ENCODE assay signal across 1 cellular context in the genomic region with DNA sequence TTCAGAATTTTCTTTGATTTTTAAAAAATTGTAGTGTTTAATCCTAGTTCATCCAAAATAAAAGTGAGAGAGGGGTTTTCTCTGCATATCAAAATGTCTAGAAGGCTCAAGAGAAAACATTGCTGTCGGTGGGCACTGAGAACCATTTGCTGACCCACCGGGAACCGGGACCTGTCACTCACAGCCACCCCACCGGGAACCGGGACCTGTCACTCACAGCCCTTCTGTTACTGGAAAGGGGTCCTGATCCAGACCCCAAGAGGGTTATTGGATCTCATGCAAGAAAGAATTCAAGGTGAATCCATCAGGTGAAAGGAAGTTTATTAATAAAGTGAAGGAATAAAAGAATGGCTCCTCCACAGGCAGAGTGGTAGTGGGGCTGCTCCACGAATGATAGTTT.
TF ChIP-seq lines count a peak whose summit lies in the region.

No MANE protein-coding gene starts in this region.

TF ChIP-seq in WTC11, 78 proteins besides CTCF, POLR2A, EP300 and RAD21 (continued from another document):
- TF ChIP-seq, protein P1, sequence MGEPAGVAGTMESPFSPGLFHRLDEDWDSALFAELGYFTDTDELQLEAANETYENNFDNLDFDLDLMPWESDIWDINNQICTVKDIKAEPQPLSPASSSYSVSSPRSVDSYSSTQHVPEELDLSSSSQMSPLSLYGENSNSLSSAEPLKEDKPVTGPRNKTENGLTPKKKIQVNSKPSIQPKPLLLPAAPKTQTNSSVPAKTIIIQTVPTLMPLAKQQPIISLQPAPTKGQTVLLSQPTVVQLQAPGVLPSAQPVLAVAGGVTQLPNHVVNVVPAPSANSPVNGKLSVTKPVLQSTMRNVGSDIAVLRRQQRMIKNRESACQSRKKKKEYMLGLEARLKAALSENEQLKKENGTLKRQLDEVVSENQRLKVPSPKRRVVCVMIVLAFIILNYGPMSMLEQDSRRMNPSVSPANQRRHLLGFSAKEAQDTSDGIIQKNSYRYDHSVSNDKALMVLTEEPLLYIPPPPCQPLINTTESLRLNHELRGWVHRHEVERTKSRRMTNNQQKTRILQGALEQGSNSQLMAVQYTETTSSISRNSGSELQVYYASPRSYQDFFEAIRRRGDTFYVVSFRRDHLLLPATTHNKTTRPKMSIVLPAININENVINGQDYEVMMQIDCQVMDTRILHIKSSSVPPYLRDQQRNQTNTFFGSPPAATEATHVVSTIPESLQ (CRISPR knock-in tag; IDR thresholded peaks at IDR 0.05): no peak
- no peak for TF ChIP-seq OVOL2 (CRISPR knock-in tag; IDR thresholded peaks at IDR 0.05; ENCODE audit: borderline replicate concordance)
